ENCODE assay signal across 7 cellular contexts in genomic region chr20:36491901-36492617, GRCh38. TPM values are rescaled to one million over a fixed set of nuclear protein-coding genes. Genes with fewer than 3 reads are reported as not detected.
DNase-seq lines count a peak whose midpoint lies in the region; ATAC-seq and TF ChIP-seq lines count a peak whose summit lies in the region.

No MANE protein-coding gene starts in this region.

- H3K27me3 ChIP-seq in HL-60 (ENCODE audit: insufficient read depth, poor library complexity, severe bottlenecking) (no peaks in the 10 kb centered on the region), dorsolateral prefrontal cortex (no peaks in the 10 kb centered on the region), gastrocnemius medialis (no peaks in the 10 kb centered on the region), PC-9 (ENCODE audit: insufficient read depth, low read depth) (no peaks in the 10 kb centered on the region)

- no TSS peak for BruUV-seq in PC-9 (replicated peaks; lab: Mats Ljungman, UMichigan)

- no peak for TF ChIP-seq POLR2A in gastrocnemius medialis (IDR thresholded peaks at IDR 0.05)

- H2AFZ ChIP-seq in PC-9: no peak overlapping the region

- TF ChIP-seq CTCF in HL-60 (IDR thresholded peaks at IDR 0.05; ENCODE audit: insufficient read depth, low read length) (no peak), dorsolateral prefrontal cortex (IDR thresholded peaks at IDR 0.05 in 54 of 56, conservative IDR thresholded peaks at IDR 0.05 in 2 of 56; ENCODE audit: low read depth in 1 of 56, partially characterized antibody in 56 of 56) (no peak), gastrocnemius medialis (IDR thresholded peaks at IDR 0.05 in 4 of 5, conservative IDR thresholded peaks at IDR 0.05 in 1 of 5) (no peak), PC-9 (conservative IDR thresholded peaks at IDR 0.05) (no peak)

- intact Hi-C loops in dorsolateral prefrontal cortex (cut with DNase I): no loop called here
- intact Hi-C loops in gastrocnemius medialis (cut with DNase I; ENCODE audit: low total_unique reads): loop anchor here (5.0 kb wide), 1 partner anchor 35 kb away; no protein-coding TSS in a partner anchor
- intact Hi-C loops in PC-9 (cut with micrococcal nuclease; ENCODE audit: unreplicated experiment): no loop called here

- H3K4me1 ChIP-seq in gastrocnemius medialis: peaks cover 63 to 79% of the 10 kb centered on the region in 2 donors
- H3K4me1 ChIP-seq in PC-9 (replicated peaks; ENCODE audit: insufficient read depth): no peaks in the 10 kb centered on the region

- H3K79me2 ChIP-seq in PC-9 (ENCODE audit: low read depth): no peaks in the 10 kb centered on the region; the same call in 1 of the 2 replicates

- H3K4me3 ChIP-seq in HL-60 (replicated peaks; ENCODE audit: insufficient read depth, low read length) (no peak overlapping the region), dorsolateral prefrontal cortex (no peak overlapping the region), gastrocnemius medialis (no peak overlapping the region), PC-9 (no peak overlapping the region)

- DNase-seq in HL-60 (ENCODE audit: low read depth in 1 of 2, low spot score in 1 of 2) (peak in 1 of 2 experiments; percentile 82), dorsolateral prefrontal cortex (no peak), gastrocnemius medialis (no peak), NCI-H2081 (lab: John Stamatoyannopoulos, UW) (no peak), PC-9 (no peak)
- peak; percentile 64 for DNase-seq in activated CD4-positive, alpha-beta T cell treated with anti-CD3 and anti-CD28 coated beads for 48 hours

- H4K20me1 ChIP-seq in PC-9 (ENCODE audit: insufficient read depth): peaks cover 24% of the 10 kb centered on the region

- H3K9me2 ChIP-seq in PC-9 (ENCODE audit: insufficient read depth): no peaks in the 10 kb centered on the region

- POLR2A ChIA-PET in PC-9 (lab: Charles Lee; ENCODE audit: unreplicated experiment): no interaction called here

- H3F3A ChIP-seq in PC-9 (ENCODE audit: insufficient read depth, low read depth): no peaks in the 10 kb centered on the region

- CTCF ChIA-PET in PC-9 (lab: Charles Lee): no interaction called here

- H3K27ac ChIP-seq in HL-60 (replicated peaks) (peak overlapping the region; percentile 2; the same call in 1 of the 2 replicates), dorsolateral prefrontal cortex (peak overlapping the region in 55 of 59 donors; percentile 4 to 82 (median 63)), gastrocnemius medialis (peak overlapping the region; percentile 89 to 96 (median 92)), PC-9 (no peak overlapping the region)

- ATAC-seq in gastrocnemius medialis (peak in 1 of 2 donors; percentile 13), HG03520 (IDR thresholded peaks at IDR 0.05; ENCODE audit: unreplicated experiment) (no peak)

- no peak overlapping the region for H3K4me2 ChIP-seq in PC-9

- peaks cover 0 to 10% of the 10 kb centered on the region in 2 donors for H3K36me3 ChIP-seq in gastrocnemius medialis
- H3K36me3 ChIP-seq in PC-9 (ENCODE audit: low read depth): no peaks in the 10 kb centered on the region

- H3K9me3 ChIP-seq in gastrocnemius medialis (no peaks in the 10 kb centered on the region), PC-9 (ENCODE audit: insufficient read depth, low read depth) (no peaks in the 10 kb centered on the region)

- in situ Hi-C loops in gastrocnemius medialis (cut with MboI; ENCODE audit: low sequenced_read_pairs in 4 of 4): no loop called here

RNA-seq across cellular contexts. Expression of gene MYL9, which starts 49.3 kb away (rescaled TPM):
- total RNA-seq in dorsolateral prefrontal cortex: 100 to 1,000 TPM in 8 of 120 experiments, 10 to 100 TPM in 111, 1 to 10 TPM in 1; 8.1 to 407 (median 27.4) TPM
- 10 to 100 TPM in 3 of 4 donors, 1 to 10 TPM in 1; 7.3 to 59.4 (median 20.8) TPM for total RNA-seq in gastrocnemius medialis
- total RNA-seq in PC-9 (2021): 13.3 and 25.3 TPM in 2 replicates
